ENCODE assay signal across 8 cellular contexts in genomic region chr1:82485591-82486369, GRCh38.
DNase-seq lines count a peak whose midpoint lies in the region; TF ChIP-seq lines count a peak whose summit lies in the region.

No MANE protein-coding gene starts in this region.

- no peaks in the 10 kb centered on the region for H3K27me3 ChIP-seq in neuron (ENCODE audit: insufficient read depth, low read length)

- H3K4me1 ChIP-seq in neuron (ENCODE audit: insufficient read depth, low read length), result peaks cover 20% of the 10 kb centered on the region

- no peak for TF ChIP-seq CTCF in fibroblast of pulmonary artery (IDR thresholded peaks at IDR 0.05; ENCODE audit: low read length, missing control alignments)

- H2AFZ ChIP-seq in neuron (ENCODE audit: low read depth, low read length), result peak overlapping the region; percentile 21

- no peaks in the 10 kb centered on the region for H3K9me3 ChIP-seq in neuron (ENCODE audit: low read length)

- no peaks in the 10 kb centered on the region for H3K36me3 ChIP-seq in neuron (ENCODE audit: insufficient read depth, low read length)

- no peak overlapping the region for H3K4me3 ChIP-seq in fibroblast of pulmonary artery (replicated peaks; ENCODE audit: low read depth, low read length)
- peak overlapping the region; percentile 33 for H3K4me3 ChIP-seq in neuron (ENCODE audit: low read length)

- DNase-seq in ELF-1 (ENCODE audit: low read depth, low spot score) (peak; percentile 75), NCI-H446 treated with DMSO at 0.1 percent for 48 hours (lab: John Stamatoyannopoulos, UW) (peak; percentile 90), fibroblast of pulmonary artery (ENCODE audit: low read depth) (peak; percentile 17), GF-D8 (lab: John Stamatoyannopoulos, UW) (no peak), cerebellar cortex (ENCODE audit: low spot score) (no peak), NCI-H146 (lab: John Stamatoyannopoulos, UW) (no peak), GM03348 (ENCODE audit: low spot score) (no peak)

Comparison
In these comparisons a context has a peak if more than half of its experiments do, and no peak if none do; other contexts are left out.
1. DNase-seq: peak in ELF-1 (single experiment), NCI-H446 treated with DMSO at 0.1 percent for 48 hours (single experiment) and fibroblast of pulmonary artery (single experiment); none in GF-D8 (single experiment), cerebellar cortex (single experiment), NCI-H146 (single experiment) and GM03348 (single experiment).